Comparison of ENCODE assay signal across 8 cellular contexts in genomic region chr19:8831832-8832131, GRCh38. TPM values are rescaled to one million over a fixed set of nuclear protein-coding genes. Genes with fewer than 3 reads are reported as not detected.
DNase-seq lines count a peak whose midpoint lies in the region; ATAC-seq and TF ChIP-seq lines count a peak whose summit lies in the region.

No MANE protein-coding gene starts in this region.

- H3K4me3 ChIP-seq in HUES6 (ENCODE audit: low read depth, low read length) (peak overlapping the region; percentile 92), brain microvascular endothelial cell (ENCODE audit: low read depth, low read length) (peak overlapping the region; percentile 70), mesendoderm (ENCODE audit: low read length) (peak overlapping the region; percentile 80)

- H3K27ac ChIP-seq in HUES6 (ENCODE audit: low read depth, low read length) (peak overlapping the region; percentile 84; the same call in 1 of the 2 replicates), brain microvascular endothelial cell (peak overlapping the region; percentile 86), mesendoderm (ENCODE audit: low read depth, low read length) (no peak overlapping the region)

- H2BK5ac ChIP-seq in mesendoderm (ENCODE audit: low read length): no peak overlapping the region

- no peak for TF ChIP-seq CTCF in brain microvascular endothelial cell (IDR thresholded peaks at IDR 0.05; ENCODE audit: low read depth, low read length, missing control alignments)

- H3K4me2 ChIP-seq in mesendoderm (ENCODE audit: low read length): peak overlapping the region; percentile 62

- peaks cover 12% of the 10 kb centered on the region; the same call in 1 of the 2 replicates for H3K9me3 ChIP-seq in HUES6 (ENCODE audit: control insufficient read depth, insufficient read depth, low read depth, low read length)

- no CpG with 5 or more reads among the region's 16 CpGs for WGBS in mesendoderm (ENCODE audit: extremely low coverage, insufficient coverage, low lambda C conversion rate)

- H3K4ac ChIP-seq in mesendoderm (ENCODE audit: low read depth, low read length): no peak overlapping the region

- no peaks in the 10 kb centered on the region for H3K79me2 ChIP-seq in mesendoderm (ENCODE audit: control insufficient read depth, insufficient read depth, low read length)

- H3K27me3 ChIP-seq in HUES6 (ENCODE audit: control insufficient read depth, insufficient read depth, low read length) (no peaks in the 10 kb centered on the region), brain microvascular endothelial cell (replicated peaks) (no peaks in the 10 kb centered on the region), mesendoderm (ENCODE audit: insufficient read depth, low read length, poor library complexity) (no peaks in the 10 kb centered on the region)

- in situ Hi-C loops in brain microvascular endothelial cell (cut with HindIII; ENCODE audit: low pct_ligation_motif_present, low sequenced_read_pairs) (no loop called here), G401 (cut with HindIII; ENCODE audit: low sequenced_read_pairs) (no loop called here)

- H3K18ac ChIP-seq in mesendoderm (ENCODE audit: low read length): peak overlapping the region; percentile 10

- H3K79me1 ChIP-seq in mesendoderm (ENCODE audit: low read length): no peaks in the 10 kb centered on the region

- H3K36me3 ChIP-seq in HUES6 (ENCODE audit: control insufficient read depth, insufficient read depth, low read length) (peaks cover 18% of the 10 kb centered on the region), brain microvascular endothelial cell (replicated peaks) (no peaks in the 10 kb centered on the region), mesendoderm (ENCODE audit: control insufficient read depth, insufficient read depth, low read length) (no peaks in the 10 kb centered on the region)

- peak; percentile 10 for ATAC-seq in GM19025 (IDR thresholded peaks at IDR 0.05; ENCODE audit: low read depth, unreplicated experiment)

- H3K4me1 ChIP-seq in HUES6 (ENCODE audit: control insufficient read depth, insufficient read depth, low read length) (no peaks in the 10 kb centered on the region), mesendoderm (ENCODE audit: control insufficient read depth, low read depth, low read length) (no peaks in the 10 kb centered on the region)

- H3K56ac ChIP-seq in mesendoderm (ENCODE audit: low read length): peak overlapping the region; percentile 89

- H2AK5ac ChIP-seq in mesendoderm (ENCODE audit: low read length): no peak overlapping the region

- H4K8ac ChIP-seq in mesendoderm (ENCODE audit: low read depth, low read length): no peak overlapping the region

- H4K5ac ChIP-seq in mesendoderm (ENCODE audit: low read length): no peak overlapping the region

- H3K9ac ChIP-seq in HUES6 (ENCODE audit: low read length) (peak overlapping the region; percentile 88), mesendoderm (ENCODE audit: low read length) (peak overlapping the region; percentile 83)

- DNase-seq in AML-193 (lab: John Stamatoyannopoulos, UW): peak; percentile 64 to 66
- DNase-seq in brain microvascular endothelial cell: no peak
- peak; percentile 44 for DNase-seq in mesendoderm
- DNase-seq in SIG-M5 treated with dmso at 0.1 percent for 504 hours (lab: John Stamatoyannopoulos, UW; ENCODE audit: unreplicated experiment): no peak
- no peak for DNase-seq in G401 (ENCODE audit: low spot score)
- DNase-seq in middle frontal gyrus (ENCODE audit: extremely low spot score, low spot score): no peak

- H2BK120ac ChIP-seq in mesendoderm (ENCODE audit: low read depth, low read length): no peak overlapping the region

- no peak overlapping the region for H2BK15ac ChIP-seq in mesendoderm (replicated peaks; ENCODE audit: low read depth)

- no peak overlapping the region for H3K23ac ChIP-seq in mesendoderm (ENCODE audit: low read length)

RNA-seq across cellular contexts. Expression of gene ZNF558, which starts 0.3 kb away (rescaled TPM):
- 7.6 TPM for polyA plus RNA-seq in mesendoderm (2013, experiment 1 of 2)
- polyA plus RNA-seq in mesendoderm (2013, experiment 2 of 2): 7.5 TPM
- 17.2 and 20.0 TPM in 2 replicates for total RNA-seq in G401 (2014; rRNA removed; shearing (Covaris generic))

RNA-seq across cellular contexts. Expression of gene MBD3L1, which starts 0.4 kb away (rescaled TPM):
- not detected for polyA plus RNA-seq in mesendoderm (2013, experiment 1 of 2)
- polyA plus RNA-seq in mesendoderm (2013, experiment 2 of 2): not detected
- total RNA-seq in G401 (2014; rRNA removed; shearing (Covaris generic)): not detected in 2 replicates

Comparison
In these comparisons a context has a peak if more than half of its experiments do, and no peak if none do; other contexts are left out.
1. DNase-seq: peak in AML-193 (2 of 2) and mesendoderm (single experiment); none in brain microvascular endothelial cell (single experiment), SIG-M5 treated with dmso at 0.1 percent for 504 hours (single experiment), G401 (single experiment) and middle frontal gyrus (single experiment).
2. Peak in every context shown above with its lines, with median percentiles within 50 percentile points of each other: H3K4me3 ChIP-seq.